In the genomic region with DNA sequence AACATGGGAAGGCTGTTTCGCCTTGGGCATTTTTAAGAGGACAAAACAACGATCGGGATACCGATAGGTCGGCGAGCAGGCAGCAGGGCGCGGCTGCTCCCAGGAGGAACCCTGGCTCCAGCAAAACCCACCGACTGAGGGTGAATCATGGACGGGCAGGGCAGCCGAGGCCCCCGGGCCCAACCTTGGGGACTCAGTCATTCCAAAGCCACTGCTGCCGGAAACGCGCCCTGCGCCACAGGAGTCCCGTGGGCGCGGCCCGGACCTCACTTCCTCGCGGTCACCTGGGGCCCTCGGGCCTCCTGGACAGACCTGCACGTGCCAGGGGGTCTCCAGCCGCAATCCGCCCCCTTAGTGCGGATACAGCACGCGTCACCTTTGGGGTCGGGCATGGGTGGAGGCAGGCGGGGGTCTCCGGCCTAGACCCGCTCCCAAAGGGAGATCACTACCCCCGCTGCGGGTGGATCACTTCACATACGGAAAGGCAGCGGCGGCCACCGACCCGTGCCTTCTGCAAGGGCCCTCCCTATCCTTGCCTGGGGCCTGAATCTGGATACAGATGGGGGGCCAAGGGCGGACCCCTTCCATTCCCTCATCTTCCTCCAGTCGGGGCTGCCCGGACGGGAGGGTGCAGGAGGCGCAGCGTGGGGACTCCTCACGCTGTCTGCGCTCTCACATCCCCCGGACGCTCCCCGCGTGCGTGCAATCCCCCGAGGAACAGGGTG, we compare ENCODE assay signal across 1 cellular context.
A peak's percentile ranks its signal among the peaks of the same experiment; 100 is the strongest.
TF ChIP-seq lines count a peak whose summit lies in the region.

No MANE protein-coding gene starts in this region.

TF ChIP-seq in GM12878, 131 proteins besides CTCF, POLR2A, EP300 and RAD21 (continued from another document and continues in another):
- TF ChIP-seq, protein P1, sequence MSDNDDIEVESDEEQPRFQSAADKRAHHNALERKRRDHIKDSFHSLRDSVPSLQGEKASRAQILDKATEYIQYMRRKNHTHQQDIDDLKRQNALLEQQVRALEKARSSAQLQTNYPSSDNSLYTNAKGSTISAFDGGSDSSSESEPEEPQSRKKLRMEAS (IDR thresholded peaks at IDR 0.05; ENCODE audit: low read depth, low read length): peak; percentile 50; the same call in 1 of the 2 replicates
- TF ChIP-seq RBBP5 (conservative IDR thresholded peaks at IDR 0.05) (no peak), ZNF622 (IDR thresholded peaks at IDR 0.05) (no peak), BHLHE40 (IDR thresholded peaks at IDR 0.05; ENCODE audit: borderline replicate concordance in 1 of 2, low read depth in 2 of 2, low read length in 1 of 2) (peak; percentile 95 to 99), ZBED1 (IDR thresholded peaks at IDR 0.05; ENCODE audit: borderline replicate concordance) (no peak), CHD1 (IDR thresholded peaks at IDR 0.05; ENCODE audit: low read depth, low read length) (0 out of 2 replicates have a peak, but pooled peaks have one; percentile 39), IKZF1 (conservative IDR thresholded peaks at IDR 0.05) (peak; percentile 76), CREB1 (IDR thresholded peaks at IDR 0.05; ENCODE audit: low read depth) (0 out of 2 replicates have a peak, but pooled peaks have one; percentile 16), SMARCA5 (IDR thresholded peaks at IDR 0.05) (0 out of 2 replicates have a peak, but pooled peaks have one; percentile 12), IKZF2 (IDR thresholded peaks at IDR 0.05) (peak; percentile 31 to 61; a peak in 3 of 4 replicates), BCL11A (IDR thresholded peaks at IDR 0.05; ENCODE audit: low read depth, low read length) (no peak), BACH1 (IDR thresholded peaks at IDR 0.05; ENCODE audit: borderline replicate concordance) (peak; percentile 29; the same call in 1 of the 2 replicates), RUNX3 (IDR thresholded peaks at IDR 0.05; ENCODE audit: low read length) (peak; percentile 58), GABPA (IDR thresholded peaks at IDR 0.05; ENCODE audit: low read depth) (peak; percentile 59; the same call in 1 of the 2 replicates), SIX5 (IDR thresholded peaks at IDR 0.05; ENCODE audit: low read depth, low read length, severe bottlenecking) (no peak), CHD4 (IDR thresholded peaks at IDR 0.05) (no peak; the same call in 1 of the 2 replicates), NBN (IDR thresholded peaks at IDR 0.05) (no peak), TCF3 (IDR thresholded peaks at IDR 0.05; ENCODE audit: borderline replicate concordance, insufficient read depth, low read depth, low read length) (no peak), CREM (IDR thresholded peaks at IDR 0.05; ENCODE audit: low read depth) (no peak), ZNF24 (IDR thresholded peaks at IDR 0.05) (no peak), MEF2B (IDR thresholded peaks at IDR 0.05; ENCODE audit: partially characterized antibody, poor library complexity, severe bottlenecking) (peak; percentile 19), RAD51 (IDR thresholded peaks at IDR 0.05) (no peak)
- TF ChIP-seq, protein P2, sequence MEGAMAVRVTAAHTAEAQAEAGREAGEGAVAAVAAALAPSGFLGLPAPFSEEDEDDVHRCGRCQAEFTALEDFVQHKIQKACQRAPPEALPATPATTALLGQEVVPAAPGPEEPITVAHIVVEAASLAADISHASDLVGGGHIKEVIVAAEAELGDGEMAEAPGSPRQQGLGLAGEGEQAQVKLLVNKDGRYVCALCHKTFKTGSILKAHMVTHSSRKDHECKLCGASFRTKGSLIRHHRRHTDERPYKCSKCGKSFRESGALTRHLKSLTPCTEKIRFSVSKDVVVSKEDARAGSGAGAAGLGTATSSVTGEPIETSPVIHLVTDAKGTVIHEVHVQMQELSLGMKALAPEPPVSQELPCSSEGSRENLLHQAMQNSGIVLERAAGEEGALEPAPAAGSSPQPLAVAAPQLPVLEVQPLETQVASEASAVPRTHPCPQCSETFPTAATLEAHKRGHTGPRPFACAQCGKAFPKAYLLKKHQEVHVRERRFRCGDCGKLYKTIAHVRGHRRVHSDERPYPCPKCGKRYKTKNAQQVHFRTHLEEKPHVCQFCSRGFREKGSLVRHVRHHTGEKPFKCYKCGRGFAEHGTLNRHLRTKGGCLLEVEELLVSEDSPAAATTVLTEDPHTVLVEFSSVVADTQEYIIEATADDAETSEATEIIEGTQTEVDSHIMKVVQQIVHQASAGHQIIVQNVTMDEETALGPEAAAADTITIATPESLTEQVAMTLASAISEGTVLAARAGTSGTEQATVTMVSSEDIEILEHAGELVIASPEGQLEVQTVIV (IDR thresholded peaks at IDR 0.05; ENCODE audit: borderline replicate concordance, partially characterized antibody): no peak
- TF ChIP-seq, protein P3, sequence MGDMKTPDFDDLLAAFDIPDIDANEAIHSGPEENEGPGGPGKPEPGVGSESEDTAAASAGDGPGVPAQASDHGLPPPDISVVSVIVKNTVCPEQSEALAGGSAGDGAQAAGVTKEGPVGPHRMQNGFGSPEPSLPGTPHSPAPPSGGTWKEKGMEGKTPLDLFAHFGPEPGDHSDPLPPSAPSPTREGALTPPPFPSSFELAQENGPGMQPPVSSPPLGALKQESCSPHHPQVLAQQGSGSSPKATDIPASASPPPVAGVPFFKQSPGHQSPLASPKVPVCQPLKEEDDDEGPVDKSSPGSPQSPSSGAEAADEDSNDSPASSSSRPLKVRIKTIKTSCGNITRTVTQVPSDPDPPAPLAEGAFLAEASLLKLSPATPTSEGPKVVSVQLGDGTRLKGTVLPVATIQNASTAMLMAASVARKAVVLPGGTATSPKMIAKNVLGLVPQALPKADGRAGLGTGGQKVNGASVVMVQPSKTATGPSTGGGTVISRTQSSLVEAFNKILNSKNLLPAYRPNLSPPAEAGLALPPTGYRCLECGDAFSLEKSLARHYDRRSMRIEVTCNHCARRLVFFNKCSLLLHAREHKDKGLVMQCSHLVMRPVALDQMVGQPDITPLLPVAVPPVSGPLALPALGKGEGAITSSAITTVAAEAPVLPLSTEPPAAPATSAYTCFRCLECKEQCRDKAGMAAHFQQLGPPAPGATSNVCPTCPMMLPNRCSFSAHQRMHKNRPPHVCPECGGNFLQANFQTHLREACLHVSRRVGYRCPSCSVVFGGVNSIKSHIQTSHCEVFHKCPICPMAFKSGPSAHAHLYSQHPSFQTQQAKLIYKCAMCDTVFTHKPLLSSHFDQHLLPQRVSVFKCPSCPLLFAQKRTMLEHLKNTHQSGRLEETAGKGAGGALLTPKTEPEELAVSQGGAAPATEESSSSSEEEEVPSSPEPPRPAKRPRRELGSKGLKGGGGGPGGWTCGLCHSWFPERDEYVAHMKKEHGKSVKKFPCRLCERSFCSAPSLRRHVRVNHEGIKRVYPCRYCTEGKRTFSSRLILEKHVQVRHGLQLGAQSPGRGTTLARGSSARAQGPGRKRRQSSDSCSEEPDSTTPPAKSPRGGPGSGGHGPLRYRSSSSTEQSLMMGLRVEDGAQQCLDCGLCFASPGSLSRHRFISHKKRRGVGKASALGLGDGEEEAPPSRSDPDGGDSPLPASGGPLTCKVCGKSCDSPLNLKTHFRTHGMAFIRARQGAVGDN (IDR thresholded peaks at IDR 0.05): peak; percentile 62
- TF ChIP-seq, protein P4, sequence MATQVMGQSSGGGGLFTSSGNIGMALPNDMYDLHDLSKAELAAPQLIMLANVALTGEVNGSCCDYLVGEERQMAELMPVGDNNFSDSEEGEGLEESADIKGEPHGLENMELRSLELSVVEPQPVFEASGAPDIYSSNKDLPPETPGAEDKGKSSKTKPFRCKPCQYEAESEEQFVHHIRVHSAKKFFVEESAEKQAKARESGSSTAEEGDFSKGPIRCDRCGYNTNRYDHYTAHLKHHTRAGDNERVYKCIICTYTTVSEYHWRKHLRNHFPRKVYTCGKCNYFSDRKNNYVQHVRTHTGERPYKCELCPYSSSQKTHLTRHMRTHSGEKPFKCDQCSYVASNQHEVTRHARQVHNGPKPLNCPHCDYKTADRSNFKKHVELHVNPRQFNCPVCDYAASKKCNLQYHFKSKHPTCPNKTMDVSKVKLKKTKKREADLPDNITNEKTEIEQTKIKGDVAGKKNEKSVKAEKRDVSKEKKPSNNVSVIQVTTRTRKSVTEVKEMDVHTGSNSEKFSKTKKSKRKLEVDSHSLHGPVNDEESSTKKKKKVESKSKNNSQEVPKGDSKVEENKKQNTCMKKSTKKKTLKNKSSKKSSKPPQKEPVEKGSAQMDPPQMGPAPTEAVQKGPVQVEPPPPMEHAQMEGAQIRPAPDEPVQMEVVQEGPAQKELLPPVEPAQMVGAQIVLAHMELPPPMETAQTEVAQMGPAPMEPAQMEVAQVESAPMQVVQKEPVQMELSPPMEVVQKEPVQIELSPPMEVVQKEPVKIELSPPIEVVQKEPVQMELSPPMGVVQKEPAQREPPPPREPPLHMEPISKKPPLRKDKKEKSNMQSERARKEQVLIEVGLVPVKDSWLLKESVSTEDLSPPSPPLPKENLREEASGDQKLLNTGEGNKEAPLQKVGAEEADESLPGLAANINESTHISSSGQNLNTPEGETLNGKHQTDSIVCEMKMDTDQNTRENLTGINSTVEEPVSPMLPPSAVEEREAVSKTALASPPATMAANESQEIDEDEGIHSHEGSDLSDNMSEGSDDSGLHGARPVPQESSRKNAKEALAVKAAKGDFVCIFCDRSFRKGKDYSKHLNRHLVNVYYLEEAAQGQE (IDR thresholded peaks at IDR 0.05; ENCODE audit: low read depth, low read length): no peak
- TF ChIP-seq, protein P5, sequence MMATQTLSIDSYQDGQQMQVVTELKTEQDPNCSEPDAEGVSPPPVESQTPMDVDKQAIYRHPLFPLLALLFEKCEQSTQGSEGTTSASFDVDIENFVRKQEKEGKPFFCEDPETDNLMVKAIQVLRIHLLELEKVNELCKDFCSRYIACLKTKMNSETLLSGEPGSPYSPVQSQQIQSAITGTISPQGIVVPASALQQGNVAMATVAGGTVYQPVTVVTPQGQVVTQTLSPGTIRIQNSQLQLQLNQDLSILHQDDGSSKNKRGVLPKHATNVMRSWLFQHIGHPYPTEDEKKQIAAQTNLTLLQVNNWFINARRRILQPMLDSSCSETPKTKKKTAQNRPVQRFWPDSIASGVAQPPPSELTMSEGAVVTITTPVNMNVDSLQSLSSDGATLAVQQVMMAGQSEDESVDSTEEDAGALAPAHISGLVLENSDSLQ (IDR thresholded peaks at IDR 0.05): no peak
- TF ChIP-seq, protein P6, sequence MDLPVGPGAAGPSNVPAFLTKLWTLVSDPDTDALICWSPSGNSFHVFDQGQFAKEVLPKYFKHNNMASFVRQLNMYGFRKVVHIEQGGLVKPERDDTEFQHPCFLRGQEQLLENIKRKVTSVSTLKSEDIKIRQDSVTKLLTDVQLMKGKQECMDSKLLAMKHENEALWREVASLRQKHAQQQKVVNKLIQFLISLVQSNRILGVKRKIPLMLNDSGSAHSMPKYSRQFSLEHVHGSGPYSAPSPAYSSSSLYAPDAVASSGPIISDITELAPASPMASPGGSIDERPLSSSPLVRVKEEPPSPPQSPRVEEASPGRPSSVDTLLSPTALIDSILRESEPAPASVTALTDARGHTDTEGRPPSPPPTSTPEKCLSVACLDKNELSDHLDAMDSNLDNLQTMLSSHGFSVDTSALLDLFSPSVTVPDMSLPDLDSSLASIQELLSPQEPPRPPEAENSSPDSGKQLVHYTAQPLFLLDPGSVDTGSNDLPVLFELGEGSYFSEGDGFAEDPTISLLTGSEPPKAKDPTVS (IDR thresholded peaks at IDR 0.05; ENCODE audit: low read depth, low read length): no peak
- TF ChIP-seq, protein P7, sequence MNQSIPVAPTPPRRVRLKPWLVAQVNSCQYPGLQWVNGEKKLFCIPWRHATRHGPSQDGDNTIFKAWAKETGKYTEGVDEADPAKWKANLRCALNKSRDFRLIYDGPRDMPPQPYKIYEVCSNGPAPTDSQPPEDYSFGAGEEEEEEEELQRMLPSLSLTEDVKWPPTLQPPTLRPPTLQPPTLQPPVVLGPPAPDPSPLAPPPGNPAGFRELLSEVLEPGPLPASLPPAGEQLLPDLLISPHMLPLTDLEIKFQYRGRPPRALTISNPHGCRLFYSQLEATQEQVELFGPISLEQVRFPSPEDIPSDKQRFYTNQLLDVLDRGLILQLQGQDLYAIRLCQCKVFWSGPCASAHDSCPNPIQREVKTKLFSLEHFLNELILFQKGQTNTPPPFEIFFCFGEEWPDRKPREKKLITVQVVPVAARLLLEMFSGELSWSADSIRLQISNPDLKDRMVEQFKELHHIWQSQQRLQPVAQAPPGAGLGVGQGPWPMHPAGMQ (IDR thresholded peaks at IDR 0.05; ENCODE audit: borderline replicate concordance): no peak
- TF ChIP-seq, protein P8, sequence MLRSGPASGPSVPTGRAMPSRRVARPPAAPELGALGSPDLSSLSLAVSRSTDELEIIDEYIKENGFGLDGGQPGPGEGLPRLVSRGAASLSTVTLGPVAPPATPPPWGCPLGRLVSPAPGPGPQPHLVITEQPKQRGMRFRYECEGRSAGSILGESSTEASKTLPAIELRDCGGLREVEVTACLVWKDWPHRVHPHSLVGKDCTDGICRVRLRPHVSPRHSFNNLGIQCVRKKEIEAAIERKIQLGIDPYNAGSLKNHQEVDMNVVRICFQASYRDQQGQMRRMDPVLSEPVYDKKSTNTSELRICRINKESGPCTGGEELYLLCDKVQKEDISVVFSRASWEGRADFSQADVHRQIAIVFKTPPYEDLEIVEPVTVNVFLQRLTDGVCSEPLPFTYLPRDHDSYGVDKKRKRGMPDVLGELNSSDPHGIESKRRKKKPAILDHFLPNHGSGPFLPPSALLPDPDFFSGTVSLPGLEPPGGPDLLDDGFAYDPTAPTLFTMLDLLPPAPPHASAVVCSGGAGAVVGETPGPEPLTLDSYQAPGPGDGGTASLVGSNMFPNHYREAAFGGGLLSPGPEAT (IDR thresholded peaks at IDR 0.05; ENCODE audit: low read depth): 0 out of 2 replicates have a peak, but pooled peaks have one; percentile 30
- TF ChIP-seq, protein P9, sequence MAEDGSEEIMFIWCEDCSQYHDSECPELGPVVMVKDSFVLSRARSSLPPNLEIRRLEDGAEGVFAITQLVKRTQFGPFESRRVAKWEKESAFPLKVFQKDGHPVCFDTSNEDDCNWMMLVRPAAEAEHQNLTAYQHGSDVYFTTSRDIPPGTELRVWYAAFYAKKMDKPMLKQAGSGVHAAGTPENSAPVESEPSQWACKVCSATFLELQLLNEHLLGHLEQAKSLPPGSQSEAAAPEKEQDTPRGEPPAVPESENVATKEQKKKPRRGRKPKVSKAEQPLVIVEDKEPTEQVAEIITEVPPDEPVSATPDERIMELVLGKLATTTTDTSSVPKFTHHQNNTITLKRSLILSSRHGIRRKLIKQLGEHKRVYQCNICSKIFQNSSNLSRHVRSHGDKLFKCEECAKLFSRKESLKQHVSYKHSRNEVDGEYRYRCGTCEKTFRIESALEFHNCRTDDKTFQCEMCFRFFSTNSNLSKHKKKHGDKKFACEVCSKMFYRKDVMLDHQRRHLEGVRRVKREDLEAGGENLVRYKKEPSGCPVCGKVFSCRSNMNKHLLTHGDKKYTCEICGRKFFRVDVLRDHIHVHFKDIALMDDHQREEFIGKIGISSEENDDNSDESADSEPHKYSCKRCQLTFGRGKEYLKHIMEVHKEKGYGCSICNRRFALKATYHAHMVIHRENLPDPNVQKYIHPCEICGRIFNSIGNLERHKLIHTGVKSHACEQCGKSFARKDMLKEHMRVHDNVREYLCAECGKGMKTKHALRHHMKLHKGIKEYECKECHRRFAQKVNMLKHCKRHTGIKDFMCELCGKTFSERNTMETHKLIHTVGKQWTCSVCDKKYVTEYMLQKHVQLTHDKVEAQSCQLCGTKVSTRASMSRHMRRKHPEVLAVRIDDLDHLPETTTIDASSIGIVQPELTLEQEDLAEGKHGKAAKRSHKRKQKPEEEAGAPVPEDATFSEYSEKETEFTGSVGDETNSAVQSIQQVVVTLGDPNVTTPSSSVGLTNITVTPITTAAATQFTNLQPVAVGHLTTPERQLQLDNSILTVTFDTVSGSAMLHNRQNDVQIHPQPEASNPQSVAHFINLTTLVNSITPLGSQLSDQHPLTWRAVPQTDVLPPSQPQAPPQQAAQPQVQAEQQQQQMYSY (CRISPR knock-in tag; IDR thresholded peaks at IDR 0.05): no peak
